In the genomic region with DNA sequence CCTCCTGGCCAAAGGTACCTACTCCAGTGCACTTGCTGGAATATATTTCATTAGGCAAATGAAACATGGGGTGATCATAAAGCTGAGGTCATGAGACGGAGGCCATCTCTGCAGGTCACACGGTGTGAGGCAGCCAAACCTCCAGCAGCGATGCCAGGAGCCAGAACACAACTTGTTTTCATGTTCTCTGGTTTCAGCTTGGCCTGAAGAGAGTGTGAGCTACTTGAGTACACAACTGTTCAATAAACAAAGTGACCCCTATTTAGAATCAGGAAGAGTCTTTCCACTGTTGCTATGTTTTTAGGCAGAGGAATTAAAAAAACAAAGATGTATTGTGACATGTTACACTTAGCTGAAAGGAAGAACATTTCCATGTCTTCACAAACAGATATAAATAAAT, we compare ENCODE assay signal across 1 cellular context.
TF ChIP-seq lines count a peak whose summit lies in the region.

No MANE protein-coding gene starts in this region.

TF ChIP-seq in WTC11, 78 proteins besides CTCF, POLR2A, EP300 and RAD21 (continued from another document):
- TF ChIP-seq AR (CRISPR knock-in tag; IDR thresholded peaks at IDR 0.05) = no peak
